Comparison of ENCODE assay signal across 8 cellular contexts in the genomic region with DNA sequence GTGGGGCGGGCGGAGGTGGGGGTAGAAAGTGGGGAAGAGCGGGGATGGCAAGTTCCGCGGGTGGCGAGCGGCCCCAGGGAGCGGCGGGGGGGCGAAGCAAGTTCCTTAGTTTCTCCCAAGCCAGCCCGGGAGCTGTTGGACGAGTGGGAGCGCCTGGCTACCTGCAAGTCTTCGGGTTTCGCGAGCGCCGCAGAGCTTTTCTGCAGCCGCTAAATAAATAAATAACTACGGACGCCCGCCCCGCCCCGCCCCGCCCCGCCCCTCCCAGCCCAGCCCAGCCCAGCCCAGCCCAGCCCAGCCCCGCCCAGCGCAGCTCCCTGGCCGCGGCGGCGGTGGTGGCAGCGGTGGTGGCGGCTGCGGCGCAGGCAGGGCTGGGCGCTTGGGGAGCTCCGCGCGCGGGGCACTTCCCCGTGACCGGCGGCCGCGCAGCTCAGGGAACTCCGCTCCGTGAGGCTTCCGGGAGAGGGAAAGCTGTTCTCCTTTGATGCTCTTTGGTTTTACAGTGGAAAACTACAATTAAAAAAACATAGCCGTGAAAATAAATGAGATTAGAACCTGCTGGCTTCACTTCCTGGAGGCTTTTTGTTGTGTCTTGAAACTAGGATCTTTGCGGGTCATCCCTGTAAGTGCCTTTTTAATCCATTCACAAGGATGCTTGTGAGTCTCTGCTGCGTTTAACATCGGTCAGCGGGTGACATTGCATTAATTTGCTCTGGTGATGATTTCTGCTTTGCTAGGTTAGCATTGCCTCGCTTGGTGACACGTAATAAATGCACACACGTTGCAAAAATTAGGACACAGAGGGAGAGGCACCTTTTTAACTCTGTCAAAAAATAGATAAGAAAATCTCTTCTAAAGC. TPM values are rescaled to one million over a fixed set of nuclear protein-coding genes. Genes with fewer than 3 reads are reported as not detected.
DNase-seq lines count a peak whose midpoint lies in the region; ATAC-seq, FAIRE-seq and TF ChIP-seq lines count a peak whose summit lies in the region.

TSS of gene UBE2L5 (plus strand) at position 438 of the 859 bp plus-strand sequence. CDS start 5,498 bp downstream, outside the sequence.

- H3K36me3 ChIP-seq in HAP-1 (replicated peaks) (no peaks in the 10 kb centered on the region), keratinocyte (ENCODE audit: control insufficient read depth in 2 of 2, extremely low read depth in 1 of 2, insufficient read depth in 2 of 2, low read length in 2 of 2) (no peaks in the 10 kb centered on the region)

- no peaks in the 10 kb centered on the region for H4K20me1 ChIP-seq in keratinocyte (ENCODE audit: control insufficient read depth, extremely low read depth, insufficient read depth, low read length)

- H3K27me3 ChIP-seq in HAP-1 (ENCODE audit: low read depth) (no peaks in the 10 kb centered on the region), keratinocyte (ENCODE audit: control insufficient read depth, extremely low read depth, insufficient read depth, low read length) (no peaks in the 10 kb centered on the region)

- no peak for FAIRE-seq in keratinocyte (lab: Jason Lieb, UNC)

- H3K4me1 ChIP-seq in HAP-1 (peaks cover 9% of the 10 kb centered on the region), keratinocyte (ENCODE audit: control insufficient read depth, extremely low read depth, insufficient read depth, low read length) (peaks cover 25% of the 10 kb centered on the region)

- DNase-seq in GM10266 (ENCODE audit: extremely low spot score) (peak; percentile 65), HAP-1 (ENCODE audit: low spot score in 2 of 2) (peak; percentile 69 to 86), NCI-H1105 treated with DMSO at 0.1 percent for 48 hours (lab: John Stamatoyannopoulos, UW) (peak; percentile 40), cerebellar cortex (ENCODE audit: low spot score) (peak; percentile 85), keratinocyte (ENCODE audit: low read depth, low spot score) (no peak)
- DNase-seq in stimulated activated CD4-positive, alpha-beta T cell treated with anti-CD3 and anti-CD28 coated beads, Interleukin-12 subunit alpha, Interleukin-12 subunit beta, amount 100 ng/mL, for 24 hours (ENCODE audit: low read depth in 2 of 2), result peak; percentile 35 to 55

- H3K4me3 ChIP-seq in HAP-1 (peak within 1 kb of the TSS; percentile 43), WI38 (ENCODE audit: low read depth, low read length) (peak within 1 kb of the TSS; percentile 71), keratinocyte (ENCODE audit: control insufficient read depth in 2 of 3, extremely low read depth in 1 of 3, insufficient read depth in 2 of 3, low read depth in 1 of 3, low read length in 3 of 3) (peak within 1 kb of the TSS; percentile 46 to 79 (median 75))

- H3K9me3 ChIP-seq in HAP-1 (no peaks in the 10 kb centered on the region), keratinocyte (ENCODE audit: control insufficient read depth, low read depth, low read length) (no peaks in the 10 kb centered on the region)

- peak within 1 kb of the TSS; percentile 89 for H2AFZ ChIP-seq in keratinocyte (ENCODE audit: control insufficient read depth, low read length)

- peak within 1 kb of the TSS; percentile 78 for H3K9ac ChIP-seq in keratinocyte (ENCODE audit: control insufficient read depth, extremely low read depth, insufficient read depth, low read length)

- no peak for TF ChIP-seq CTCF in GM10266 (IDR thresholded peaks at IDR 0.05; ENCODE audit: control insufficient read depth, insufficient read depth, low read depth, missing control alignments)
- TF ChIP-seq CTCF in WI38 (IDR thresholded peaks at IDR 0.05; ENCODE audit: low read depth, low read length), result no peak
- TF ChIP-seq CTCF in keratinocyte (optimal IDR thresholded peaks at IDR 0.05 in 1 of 3, IDR thresholded peaks at IDR 0.05 in 1 of 3, conservative IDR thresholded peaks at IDR 0.05 in 1 of 3; ENCODE audit: extremely low read depth in 1 of 3, insufficient read depth in 2 of 3, low read length in 3 of 3), result no peak

- no peak for ATAC-seq in HG02938 (IDR thresholded peaks at IDR 0.05; ENCODE audit: unreplicated experiment)

- H3K79me2 ChIP-seq in keratinocyte (ENCODE audit: control insufficient read depth, insufficient read depth, low read length), result no peaks in the 10 kb centered on the region

- no peaks in the 10 kb centered on the region for H3K9me1 ChIP-seq in keratinocyte (ENCODE audit: control insufficient read depth, extremely low read depth, insufficient read depth, low read length)

- H3K27ac ChIP-seq in keratinocyte (ENCODE audit: control insufficient read depth, insufficient read depth, low read length), result peak within 1 kb of the TSS; percentile 71

- dilution Hi-C loops in keratinocyte (cut with MboI; ENCODE audit: extremely low pct_ligation_motif_present, low sequenced_read_pairs), result no loop called here

- in situ Hi-C loops in HAP-1 (cut with MboI; ENCODE audit: low sequenced_read_pairs), result no loop called here

- H3K4me2 ChIP-seq in keratinocyte (ENCODE audit: control insufficient read depth, extremely low read depth, insufficient read depth, low read depth, low read length), result peak within 1 kb of the TSS; percentile 96

RNA-seq across cellular contexts. Expression of gene UBE2L5, which starts in this region (rescaled TPM):
- 0.26 to 0.38 TPM in 2 of 3 replicates, not detected in the other for polyA plus RNA-seq in keratinocyte
- not detected for polyA plus RNA-seq in keratinocyte (2011; ENCODE audit: low read depth)
- 0.22 and 0.30 TPM in 2 replicates for polyA plus RNA-seq in keratinocyte (2011; cell fraction: cytosol; rRNA removed)
- polyA plus RNA-seq in keratinocyte (2011; cell fraction: nucleus; rRNA removed), result not detected in 2 replicates
- 0.34 TPM in 1 of 2 replicates, not detected in the other for polyA plus RNA-seq in keratinocyte (2012; ENCODE audit: low replicate concordance)
- not detected in 3 replicates for polyA minus RNA-seq in keratinocyte
- not detected for polyA minus RNA-seq in keratinocyte (2011; cell fraction: cytosol; rRNA and poly(A)+ RNA removed)
- not detected in 2 replicates for polyA minus RNA-seq in keratinocyte (2011; cell fraction: nucleus; rRNA and poly(A)+ RNA removed)
